Comparison of ENCODE assay signal across 20 cellular contexts in the genomic region with DNA sequence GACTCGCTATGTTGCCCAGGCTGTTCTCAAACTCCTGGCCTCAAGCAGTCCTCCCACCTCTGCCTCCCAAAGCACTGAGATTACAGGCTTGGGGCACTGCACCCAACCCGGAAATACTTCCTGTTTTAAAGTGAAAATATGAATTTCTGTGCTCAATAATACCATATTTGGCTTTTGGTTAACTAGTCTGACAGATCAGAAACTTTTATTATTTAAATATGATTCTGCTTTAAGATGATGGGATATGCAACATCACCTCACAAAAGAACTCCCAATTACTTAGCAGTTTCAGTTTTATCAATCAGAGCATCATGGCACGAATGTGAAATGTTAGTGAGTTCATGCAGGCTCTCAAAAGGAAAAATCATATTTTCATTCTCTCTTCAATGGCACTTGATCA.
A peak's percentile ranks its signal among the peaks of the same experiment; 100 is the strongest.
DNase-seq lines count a peak whose midpoint lies in the region; ATAC-seq and TF ChIP-seq lines count a peak whose summit lies in the region.
"Had no signal": no experiment of that assay in that cellular context is flagged by ENCODE, and none has a peak within 500 bp of the region (broad histone marks: within the 10 kb centered on the region; RNA-seq: fewer than 3 reads in every experiment).

No MANE protein-coding gene starts in this region.

- WGBS in testis, 2 donors: 53 to 76% methylated on average over 3 of the region's 3 CpGs
- 66 to 79% (median 79%) methylated on average over 3 of the region's 3 CpGs for WGBS in ovary, 3 donors

- H3K4me1 ChIP-seq in OCI-LY3 (ENCODE audit: low read length): peaks cover 9% of the 10 kb centered on the region
- H3K4me1 ChIP-seq in testis: no peaks in the 10 kb centered on the region
- no peaks in the 10 kb centered on the region for H3K4me1 ChIP-seq in ovary (ENCODE audit: insufficient read depth)

- H3K9me3 Mint-ChIP-seq in activated T-cell treated with anti-CD3 and anti-CD28 coated beads, Interleukin-2, amount 50 U/mL, for 24 hours: no peaks in the 10 kb centered on the region
- no peaks in the 10 kb centered on the region for H3K9me3 Mint-ChIP-seq in activated CD8-positive, alpha-beta T cell treated with anti-CD3 and anti-CD28 coated beads, Interleukin-2, amount 10 ng/mL, durations not matched to agents 7 days and 5 days (ENCODE audit: insufficient read depth)
- no peaks in the 10 kb centered on the region for H3K9me3 Mint-ChIP-seq in effector memory CD8-positive, alpha-beta T cell
- H3K9me3 Mint-ChIP-seq: CD14-positive monocyte, IgD-negative memory B cell had no signal

- H3K36me3 ChIP-seq in OCI-LY3 (replicated peaks; ENCODE audit: low read depth, low read length): no peaks in the 10 kb centered on the region
- H3K36me3 ChIP-seq in testis (ENCODE audit: low read depth, missing control alignments): no peaks in the 10 kb centered on the region
- H3K36me3 ChIP-seq in ovary: no peaks in the 10 kb centered on the region

- intact Hi-C loops in testis (cut with DNase I; ENCODE audit: low total_unique reads): no loop called here
- intact Hi-C loops in ovary (cut with DNase I): no loop called here

- TF ChIP-seq CTCF in OCI-LY3 (IDR thresholded peaks at IDR 0.05; ENCODE audit: low read depth, low read length) (no peak), testis (IDR thresholded peaks at IDR 0.05) (no peak), ovary (IDR thresholded peaks at IDR 0.05) (no peak)

- no peaks in the 10 kb centered on the region for H4K20me1 ChIP-seq in OCI-LY3 (ENCODE audit: insufficient read depth, low read length)

- no peak for ATAC-seq in activated CD8-positive, alpha-beta T cell treated with anti-CD3 and anti-CD28 coated beads, Interleukin-2, amount 10 ng/mL, durations not matched to agents 7 days and 5 days
- no peak for ATAC-seq in effector memory CD8-positive, alpha-beta T cell (replicated peaks)

- H3K9me3 ChIP-seq in OCI-LY3 (ENCODE audit: insufficient read depth, low read length) (no peaks in the 10 kb centered on the region), testis (no peaks in the 10 kb centered on the region), ovary (no peaks in the 10 kb centered on the region)

- no peak overlapping the region for H2AFZ ChIP-seq in OCI-LY3 (ENCODE audit: low read depth, low read length)

- TF ChIP-seq EP300 in ovary (IDR thresholded peaks at IDR 0.05): no peak

- peak overlapping the region; percentile 76 for H3K27ac Mint-ChIP-seq in activated T-cell treated with anti-CD3 and anti-CD28 coated beads, Interleukin-2, amount 50 U/mL, for 24 hours
- H3K27ac Mint-ChIP-seq in activated CD8-positive, alpha-beta T cell treated with anti-CD3 and anti-CD28 coated beads, Interleukin-2, amount 10 ng/mL, durations not matched to agents 7 days and 5 days: peak overlapping the region; percentile 30
- peak overlapping the region; percentile 49 to 58 for H3K27ac Mint-ChIP-seq in effector memory CD8-positive, alpha-beta T cell
- H3K27ac Mint-ChIP-seq: CD14-positive monocyte, IgD-negative memory B cell had no signal

- H3K4me3 ChIP-seq in OCI-LY3 (ENCODE audit: low read length) (no peak overlapping the region), testis (no peak overlapping the region), ovary (no peak overlapping the region)

- CTCF ChIA-PET in activated CD8-positive, alpha-beta T cell treated with anti-CD3 and anti-CD28 coated beads, Interleukin-2, amount 10 ng/mL, durations not matched to agents 7 days and 5 days (lab: Charles Lee): no interaction called here

- no peaks in the 10 kb centered on the region for H3K79me2 ChIP-seq in OCI-LY3 (ENCODE audit: low read length)

- TF ChIP-seq POLR2A in testis (IDR thresholded peaks at IDR 0.05) (no peak), ovary (IDR thresholded peaks at IDR 0.05) (no peak)

- H3K4me2 ChIP-seq in OCI-LY3 (ENCODE audit: low read length): peak overlapping the region; percentile 21; the same call in 1 of the 2 replicates

- POLR2A ChIA-PET in activated CD8-positive, alpha-beta T cell treated with anti-CD3 and anti-CD28 coated beads, Interleukin-2, amount 10 ng/mL, durations not matched to agents 7 days and 5 days (lab: Charles Lee): no interaction called here

- no peaks in the 10 kb centered on the region for H3K27me3 Mint-ChIP-seq in activated T-cell treated with anti-CD3 and anti-CD28 coated beads, Interleukin-2, amount 50 U/mL, for 24 hours
- H3K27me3 Mint-ChIP-seq in activated CD8-positive, alpha-beta T cell treated with anti-CD3 and anti-CD28 coated beads, Interleukin-2, amount 10 ng/mL, durations not matched to agents 7 days and 5 days (ENCODE audit: low read depth): no peaks in the 10 kb centered on the region
- H3K27me3 Mint-ChIP-seq in effector memory CD8-positive, alpha-beta T cell: no peaks in the 10 kb centered on the region
- H3K27me3 Mint-ChIP-seq: IgD-negative memory B cell had no signal

- H3K27me3 ChIP-seq in OCI-LY3 (ENCODE audit: low read depth, low read length) (no peaks in the 10 kb centered on the region), testis (no peaks in the 10 kb centered on the region), ovary (no peaks in the 10 kb centered on the region)

- H3K36me3 Mint-ChIP-seq in activated T-cell treated with anti-CD3 and anti-CD28 coated beads, Interleukin-2, amount 50 U/mL, for 24 hours (ENCODE audit: low read depth): peaks cover 60% of the 10 kb centered on the region
- peaks cover 6% of the 10 kb centered on the region for H3K36me3 Mint-ChIP-seq in activated CD8-positive, alpha-beta T cell treated with anti-CD3 and anti-CD28 coated beads, Interleukin-2, amount 10 ng/mL, durations not matched to agents 7 days and 5 days (ENCODE audit: low read depth)
- peaks cover 25% of the 10 kb centered on the region for H3K36me3 Mint-ChIP-seq in effector memory CD8-positive, alpha-beta T cell (ENCODE audit: insufficient read depth)

- H3K9ac ChIP-seq in OCI-LY3 (ENCODE audit: low read length): no peak overlapping the region

- peaks cover 18% of the 10 kb centered on the region for H3K4me1 Mint-ChIP-seq in activated T-cell treated with anti-CD3 and anti-CD28 coated beads, Interleukin-2, amount 50 U/mL, for 24 hours (ENCODE audit: low read depth)
- H3K4me1 Mint-ChIP-seq in activated CD8-positive, alpha-beta T cell treated with anti-CD3 and anti-CD28 coated beads, Interleukin-2, amount 10 ng/mL, durations not matched to agents 7 days and 5 days (ENCODE audit: low read depth): peaks cover 7% of the 10 kb centered on the region
- peaks cover 0 to 14% of the 10 kb centered on the region in 2 donors for H3K4me1 Mint-ChIP-seq in effector memory CD8-positive, alpha-beta T cell (ENCODE audit: low read depth in 2 of 2)
- H3K4me1 Mint-ChIP-seq: CD14-positive monocyte had no signal

- peak overlapping the region; percentile 3 for H3K4me3 Mint-ChIP-seq in activated T-cell treated with anti-CD3 and anti-CD28 coated beads, Interleukin-2, amount 50 U/mL, for 24 hours
- no peak overlapping the region for H3K4me3 Mint-ChIP-seq in activated CD8-positive, alpha-beta T cell treated with anti-CD3 and anti-CD28 coated beads, Interleukin-2, amount 10 ng/mL, durations not matched to agents 7 days and 5 days
- H3K4me3 Mint-ChIP-seq in effector memory CD8-positive, alpha-beta T cell: peak overlapping the region in 1 of 2 donors; percentile 35
- H3K4me3 Mint-ChIP-seq: CD14-positive monocyte, IgD-negative memory B cell had no signal

- H3K27ac ChIP-seq in OCI-LY3 (ENCODE audit: low read length): no peak overlapping the region
- H3K27ac ChIP-seq in testis: no peak overlapping the region
- H3K27ac ChIP-seq in ovary: no peak overlapping the region
- H3K27ac ChIP-seq: HL-60 had no signal

- DNase-seq in activated T-cell treated with anti-CD3 and anti-CD28 coated beads, Interleukin-2, amount 50 U/mL, for 24 hours: no peak
- no peak for DNase-seq in activated T-cell treated with anti-CD3 and anti-CD28 coated beads for 4 hours
- DNase-seq in activated CD8-positive, alpha-beta T cell treated with anti-CD3 and anti-CD28 coated beads, Interleukin-2, amount 10 ng/mL, durations not matched to agents 7 days and 5 days: no peak
- no peak for DNase-seq in effector memory CD8-positive, alpha-beta T cell
- no peak for DNase-seq in testis
- DNase-seq in ovary: no peak
- no peak for DNase-seq in NOMO-1 (lab: John Stamatoyannopoulos, UW; ENCODE audit: unreplicated experiment in 2 of 2)
- DNase-seq: COR-L47; DMS153; NCI-H1417 treated with DMSO at 0.1 percent for 48 hours; NCI-H2029; NCI-H2171; NCI-H446; NK-92 treated with Interleukin-12 subunit alpha and Interleukin-12 subunit beta, amount 100 ng/mL, for 24 hours; RPMI8226; SIG-M5 had no signal
